In genomic region chr7:30135551-30136271, GRCh38 we compare ENCODE assay signal across 8 cellular contexts. TPM values are rescaled to one million over a fixed set of nuclear protein-coding genes. Genes with fewer than 3 reads are reported as not detected.
DNase-seq lines count a peak whose midpoint lies in the region; ATAC-seq and TF ChIP-seq lines count a peak whose summit lies in the region.

No MANE protein-coding gene starts in this region.

- H3K79me2 ChIP-seq in SU-DHL-6 (ENCODE audit: insufficient read depth, low read length), result no peaks in the 10 kb centered on the region

- H3K36me3 ChIP-seq in CD4-positive, alpha-beta memory T cell (ENCODE audit: insufficient read depth, low read length), result no peaks in the 10 kb centered on the region
- H3K36me3 ChIP-seq in SU-DHL-6 (ENCODE audit: low read length) (no peaks in the 10 kb centered on the region), heart right ventricle (no peaks in the 10 kb centered on the region)

- no peaks in the 10 kb centered on the region for H3K27me3 ChIP-seq in CD4-positive, alpha-beta memory T cell (ENCODE audit: insufficient read depth, low read length)
- H3K27me3 ChIP-seq in SU-DHL-6 (ENCODE audit: low read length) (no peaks in the 10 kb centered on the region), heart right ventricle (no peaks in the 10 kb centered on the region)

- POLR2A ChIA-PET in CD4-positive, alpha-beta memory T cell (lab: Charles Lee; ENCODE audit: partially characterized antibody), result interaction anchor here (1.1 to 2.8 kb wide), 7 partner anchors 12 to 458 kb away, joined by 4 to 19 read pairs (median 8); partner anchors contain the start of genes FKBP14, NOD1, PLEKHA8 and ZNRF2

- H3K4me1 ChIP-seq in CD4-positive, alpha-beta memory T cell (ENCODE audit: insufficient read depth, low read length), result peaks cover 14% of the 10 kb centered on the region
- H3K4me1 ChIP-seq in heart right ventricle, result peaks cover 0 to 46% (median 18%) of the 10 kb centered on the region in 9 donors

- H3K27ac ChIP-seq in CD4-positive, alpha-beta memory T cell (ENCODE audit: low read depth, low read length), result peak overlapping the region; percentile 11
- H3K27ac ChIP-seq in SU-DHL-6 (ENCODE audit: low read depth, low read length) (no peak overlapping the region), heart right ventricle (peak overlapping the region; percentile 87 to 95 (median 92))

- no peaks in the 10 kb centered on the region for H4K20me1 ChIP-seq in SU-DHL-6 (ENCODE audit: low read depth, low read length)

- 0% methylated on average over 61 of the region's 61 CpGs for WGBS in heart right ventricle, 2 donors

- intact Hi-C loops in CD4-positive, alpha-beta memory T cell (cut with micrococcal nuclease), result loop anchor here (1.0 to 10.0 kb wide), 4 partner anchors 149 to 459 kb away; partner anchors contain the start of genes GARS1, GGCT and ZNRF2
- intact Hi-C loops in heart right ventricle (cut with DNase I), result no loop called here

- peak overlapping the region; percentile 61 to 95 (median 95) for H3K27ac Mint-ChIP-seq in CD4-positive, alpha-beta memory T cell

- CTCF ChIA-PET in CD4-positive, alpha-beta memory T cell (lab: Charles Lee; ENCODE audit: partially characterized antibody), result interaction anchor here (1.1 to 1.6 kb wide), 2 partner anchors 13 to 141 kb away, joined by 4 to 5 read pairs; no protein-coding TSS in a partner anchor

- ATAC-seq in GM19463 (IDR thresholded peaks at IDR 0.05; ENCODE audit: unreplicated experiment) (peak; percentile 23), heart right ventricle (peak; percentile 26 to 79 (median 67))

- H3K9me3 Mint-ChIP-seq in CD4-positive, alpha-beta memory T cell, result no peaks in the 10 kb centered on the region

- no peaks in the 10 kb centered on the region for H3K27me3 Mint-ChIP-seq in CD4-positive, alpha-beta memory T cell

- peaks cover 0 to 4% of the 10 kb centered on the region in 2 donors for H3K36me3 Mint-ChIP-seq in CD4-positive, alpha-beta memory T cell

- H3K9ac ChIP-seq in SU-DHL-6 (ENCODE audit: low read length), result peak overlapping the region; percentile 51

- H3K4me1 Mint-ChIP-seq in CD4-positive, alpha-beta memory T cell, result peaks cover 5 to 23% (median 12%) of the 10 kb centered on the region in 4 donors

- H3F3A ChIP-seq in SU-DHL-6 (ENCODE audit: insufficient read depth), result 0 out of 2 replicates have a peak, but pooled peaks cover 6% of the 10 kb centered on the region

- peak overlapping the region; percentile 87 to 96 (median 94) for H3K4me3 Mint-ChIP-seq in CD4-positive, alpha-beta memory T cell

- peak overlapping the region; percentile 87 for H3K4me2 ChIP-seq in SU-DHL-6 (ENCODE audit: low read depth, low read length, poor library complexity, severe bottlenecking)

- H3K9me2 ChIP-seq in SU-DHL-6 (replicated peaks; ENCODE audit: insufficient read depth, low read length), result no peaks in the 10 kb centered on the region

- H3K9me3 ChIP-seq in CD4-positive, alpha-beta memory T cell (ENCODE audit: control insufficient read depth in 1 of 2, low read length in 2 of 2), result no peaks in the 10 kb centered on the region
- H3K9me3 ChIP-seq in SU-DHL-6 (ENCODE audit: insufficient read depth, low read length) (no peaks in the 10 kb centered on the region), heart right ventricle (no peaks in the 10 kb centered on the region)

- TF ChIP-seq CTCF in SU-DHL-6 (IDR thresholded peaks at IDR 0.05; ENCODE audit: insufficient read depth, low read length, poor library complexity, severe bottlenecking) (no peak), heart right ventricle (IDR thresholded peaks at IDR 0.05) (no peak)

- peak; percentile 53 to 69 (median 60) for DNase-seq in CD4-positive, alpha-beta memory T cell
- DNase-seq in HS-5 (ENCODE audit: low read depth) (peak; percentile 47), amniotic epithelial cell (ENCODE audit: low read depth) (peak; percentile 52), heart right ventricle (peak; percentile 52 to 67), pons (ENCODE audit: low spot score) (peak; percentile 73), NCI-H2029 (lab: John Stamatoyannopoulos, UW) (no peak)

- H2AFZ ChIP-seq in SU-DHL-6 (ENCODE audit: low read depth, low read length, severe bottlenecking), result peak overlapping the region; percentile 87

- H3K4me3 ChIP-seq in CD4-positive, alpha-beta memory T cell (ENCODE audit: low read length in 2 of 2), result peak overlapping the region; percentile 66 to 69
- peak overlapping the region; percentile 89 for H3K4me3 ChIP-seq in SU-DHL-6 (ENCODE audit: insufficient read depth, low read length, poor library complexity, severe bottlenecking)
- peak overlapping the region; percentile 68 to 99 (median 94) for H3K4me3 ChIP-seq in heart right ventricle

RNA-seq across cellular contexts. Expression of gene MTURN, which starts 0.9 kb away (rescaled TPM):
- 10 to 100 TPM; 18.1 to 19.2 TPM for total RNA-seq in CD4-positive, alpha-beta memory T cell
- 1 to 10 TPM; 3.2 to 4.0 TPM for polyA plus RNA-seq in CD4-positive, alpha-beta memory T cell
- 10 to 100 TPM; 16.2 to 46.4 (median 31.7) TPM for total RNA-seq in heart right ventricle
- 10 to 100 TPM in 1 of 2 donors, 1 to 10 TPM in 1; 8.8 to 11.0 TPM for polyA plus RNA-seq in heart right ventricle
